Comparison of ENCODE assay signal across 1 cellular context in genomic region chrX:37759878-37760418, GRCh38.
TF ChIP-seq lines count a peak whose summit lies in the region.

No MANE protein-coding gene starts in this region.

TF ChIP-seq in K562, 482 proteins besides CTCF, POLR2A, EP300 and RAD21 (continued from another document):
- no peak for TF ChIP-seq ZBTB49 (CRISPR knock-in tag; IDR thresholded peaks at IDR 0.05; ENCODE audit: borderline replicate concordance)
- TF ChIP-seq ZNF76 (CRISPR knock-in tag; IDR thresholded peaks at IDR 0.05; ENCODE audit: borderline replicate concordance) = no peak
- TF ChIP-seq NRF1 (conservative IDR thresholded peaks at IDR 0.05 in 1 of 2, IDR thresholded peaks at IDR 0.05 in 1 of 2) = no peak
- no peak for TF ChIP-seq HDAC1 (IDR thresholded peaks at IDR 0.05)
- no peak for TF ChIP-seq HSF4 (CRISPR knock-in tag; IDR thresholded peaks at IDR 0.05; ENCODE audit: borderline replicate concordance)
- TF ChIP-seq GMEB1 (CRISPR knock-in tag; IDR thresholded peaks at IDR 0.05) = no peak
- TF ChIP-seq BCLAF1 (IDR thresholded peaks at IDR 0.05; ENCODE audit: borderline replicate concordance in 1 of 2, control insufficient read depth in 1 of 2, low read depth in 2 of 2, low read length in 1 of 2) = no peak
- TF ChIP-seq USF1 (CRISPR knock-in tag; IDR thresholded peaks at IDR 0.05) = 0 out of 2 replicates have a peak, but pooled peaks have one; percentile 10
- TF ChIP-seq OTX1 (CRISPR knock-in tag; IDR thresholded peaks at IDR 0.05) = no peak
- TF ChIP-seq E2F6 (IDR thresholded peaks at IDR 0.05; ENCODE audit: borderline replicate concordance in 1 of 2, extremely low read depth in 1 of 2, insufficient read depth in 1 of 2, insufficient read length in 1 of 2, low read depth in 1 of 2, low read length in 1 of 2, poor library complexity in 1 of 2, severe bottlenecking in 1 of 2) = no peak
- peak; percentile 66 for TF ChIP-seq ATF3 (IDR thresholded peaks at IDR 0.05)
- TF ChIP-seq ATF3 (CRISPR knock-in tag; conservative IDR thresholded peaks at IDR 0.05) = no peak
- peak; percentile 54 for TF ChIP-seq FOSL1 (tag; conservative IDR thresholded peaks at IDR 0.05)
